Comparison of ENCODE assay signal across 8 cellular contexts in genomic region chr6:13454286-13455221, GRCh38. TPM values are rescaled to one million over a fixed set of nuclear protein-coding genes. Genes with fewer than 3 reads are reported as not detected.
DNase-seq lines count a peak whose midpoint lies in the region; ATAC-seq and TF ChIP-seq lines count a peak whose summit lies in the region.

No MANE protein-coding gene starts in this region.

- no peak overlapping the region for H2AK9ac ChIP-seq in IMR-90 (replicated peaks; ENCODE audit: low read depth, low read length, poor library complexity)

- no peaks in the 10 kb centered on the region for H3K36me3 ChIP-seq in IMR-90 (ENCODE audit: control insufficient read depth, insufficient read depth, low read length)
- H3K36me3 ChIP-seq in naive thymus-derived CD4-positive, alpha-beta T cell (ENCODE audit: control insufficient read depth in 2 of 3, insufficient read depth in 3 of 3, low read length in 3 of 3), result no peaks in the 10 kb centered on the region

- TF ChIP-seq RAD21 in IMR-90 (IDR thresholded peaks at IDR 0.05; ENCODE audit: low read length), result no peak

- peak overlapping the region; percentile 10; the same call in 1 of the 3 replicates for H2BK15ac ChIP-seq in IMR-90 (ENCODE audit: low read depth, low read length)

- H3K4me3 Mint-ChIP-seq in naive thymus-derived CD4-positive, alpha-beta T cell, result peak overlapping the region; percentile 63 to 85 (median 74)
- H3K4me3 Mint-ChIP-seq in stimulated activated naive CD8-positive, alpha-beta T cell treated with anti-CD3 and anti-CD28 coated beads, Interleukin-15, Interleukin-2, amounts not matched to agents 100 ng/mL and 50 ng/mL, for 24 hours, result peak overlapping the region; percentile 76

- H3K4ac ChIP-seq in IMR-90 (ENCODE audit: low read depth, low read length), result peak overlapping the region; percentile 22; the same call in 1 of the 2 replicates

- peaks cover 0 to 2% (median 0%) of the 10 kb centered on the region in 11 donors for H3K9me3 Mint-ChIP-seq in naive thymus-derived CD4-positive, alpha-beta T cell
- no peaks in the 10 kb centered on the region for H3K9me3 Mint-ChIP-seq in stimulated activated naive CD8-positive, alpha-beta T cell treated with anti-CD3 and anti-CD28 coated beads, Interleukin-15, Interleukin-2, amounts not matched to agents 100 ng/mL and 50 ng/mL, for 24 hours

- peaks cover 0 to 7% (median 0%) of the 10 kb centered on the region in 5 donors for H3K36me3 Mint-ChIP-seq in naive thymus-derived CD4-positive, alpha-beta T cell
- H3K36me3 Mint-ChIP-seq in stimulated activated naive CD8-positive, alpha-beta T cell treated with anti-CD3 and anti-CD28 coated beads, Interleukin-15, Interleukin-2, amounts not matched to agents 100 ng/mL and 50 ng/mL, for 24 hours (ENCODE audit: low read depth), result peaks cover 40% of the 10 kb centered on the region

- CTCF ChIA-PET in IMR-90 (lab: Yijun Ruan, JAX), result interaction anchor here (0.6 to 1.1 kb wide), 3 partner anchors 8 to 97 kb away, joined by 3 read pairs; no protein-coding TSS in a partner anchor
- CTCF ChIA-PET in naive thymus-derived CD4-positive, alpha-beta T cell (lab: Charles Lee), result interaction anchor here (0.7 to 4.7 kb wide), 11 partner anchors 14 to 590 kb away, joined by 3 to 28 read pairs (median 3); partner anchors contain the start of genes NOL7 and SIRT5

- no peaks in the 10 kb centered on the region for H4K20me1 ChIP-seq in IMR-90 (ENCODE audit: insufficient read depth, low read length)

- no peak overlapping the region for H3K18ac ChIP-seq in IMR-90 (ENCODE audit: low read depth, low read length)

- H3K27ac ChIP-seq in IMR-90 (ENCODE audit: insufficient read depth, low read length), result no peak overlapping the region
- peak overlapping the region; percentile 16 for H3K27ac ChIP-seq in naive thymus-derived CD4-positive, alpha-beta T cell (ENCODE audit: low read depth, low read length)

- H3K27me3 ChIP-seq in IMR-90 (ENCODE audit: control insufficient read depth, insufficient read depth, low read length), result no peaks in the 10 kb centered on the region
- no peaks in the 10 kb centered on the region for H3K27me3 ChIP-seq in naive thymus-derived CD4-positive, alpha-beta T cell (ENCODE audit: control insufficient read depth in 2 of 2, insufficient read depth in 2 of 2, low read length in 2 of 2)

- H4K91ac ChIP-seq in IMR-90 (ENCODE audit: insufficient read depth, low read depth, low read length), result no peak overlapping the region

- H4K5ac ChIP-seq in IMR-90 (ENCODE audit: low read depth, low read length), result no peak overlapping the region

- peaks cover 15 to 58% (median 28%) of the 10 kb centered on the region in 7 donors for H3K4me1 Mint-ChIP-seq in naive thymus-derived CD4-positive, alpha-beta T cell
- H3K4me1 Mint-ChIP-seq in stimulated activated naive CD8-positive, alpha-beta T cell treated with anti-CD3 and anti-CD28 coated beads, Interleukin-15, Interleukin-2, amounts not matched to agents 100 ng/mL and 50 ng/mL, for 24 hours (ENCODE audit: low read depth), result peaks cover 70% of the 10 kb centered on the region

- no peaks in the 10 kb centered on the region for H3K27me3 Mint-ChIP-seq in naive thymus-derived CD4-positive, alpha-beta T cell
- H3K27me3 Mint-ChIP-seq in stimulated activated naive CD8-positive, alpha-beta T cell treated with anti-CD3 and anti-CD28 coated beads, Interleukin-15, Interleukin-2, amounts not matched to agents 100 ng/mL and 50 ng/mL, for 24 hours, result no peaks in the 10 kb centered on the region

- TF ChIP-seq CTCF in IMR-90 (conservative IDR thresholded peaks at IDR 0.05; ENCODE audit: low read depth, low read length), result no peak

- H3K4me1 ChIP-seq in IMR-90 (ENCODE audit: control insufficient read depth, insufficient read depth, low read length), result peaks cover 15% of the 10 kb centered on the region
- peaks cover 17 to 23% of the 10 kb centered on the region in 2 donors for H3K4me1 ChIP-seq in naive thymus-derived CD4-positive, alpha-beta T cell (ENCODE audit: control insufficient read depth in 2 of 2, insufficient read depth in 2 of 2, low read length in 2 of 2)

- no peak overlapping the region for H3K56ac ChIP-seq in IMR-90 (ENCODE audit: extremely low read depth, insufficient read depth, low read length)

- 67% methylated on average over 3 of the region's 11 CpGs; no CpG with 5 or more reads in 1 of the 2 experiments for WGBS in IMR-90 (ENCODE audit: extremely low coverage in 2 of 2, insufficient read length in 1 of 2), 2 experiments

- TF ChIP-seq POLR2A in GM18505 (IDR thresholded peaks at IDR 0.05; ENCODE audit: borderline replicate concordance, extremely low read depth, insufficient read depth, insufficient read length) (peak; percentile 36), IMR-90 (IDR thresholded peaks at IDR 0.05; ENCODE audit: low read depth, low read length) (no peak)

- no peak overlapping the region for H3K4me2 ChIP-seq in IMR-90 (ENCODE audit: low read depth, low read length)

- BruUV-seq in IMR-90 (replicated peaks; lab: Mats Ljungman, UMichigan), result no TSS peak

- no peak overlapping the region for H3K4me3 ChIP-seq in IMR-90 (ENCODE audit: insufficient read depth, low read depth, low read length)
- peak overlapping the region; percentile 21 for H3K4me3 ChIP-seq in naive thymus-derived CD4-positive, alpha-beta T cell (ENCODE audit: low read length)

- H3K23ac ChIP-seq in IMR-90 (ENCODE audit: low read depth, low read length), result no peak overlapping the region; the same call in 1 of the 2 replicates

- H3K9me3 ChIP-seq in IMR-90 (ENCODE audit: control insufficient read depth, insufficient read depth, low read length), result no peaks in the 10 kb centered on the region
- no peaks in the 10 kb centered on the region for H3K9me3 ChIP-seq in naive thymus-derived CD4-positive, alpha-beta T cell (ENCODE audit: control insufficient read depth in 2 of 3, low read length in 3 of 3)

- dilution Hi-C loops in IMR-90 (cut with HindIII; ENCODE audit: low sequenced_read_pairs, unreplicated experiment), result no loop called here

- H2BK20ac ChIP-seq in IMR-90 (ENCODE audit: low read depth, low read length), result no peak overlapping the region; the same call in 1 of the 2 replicates

- peak overlapping the region; percentile 54; the same call in 1 of the 2 replicates for H2AK5ac ChIP-seq in IMR-90 (ENCODE audit: low read depth, low read length)

- H4K8ac ChIP-seq in IMR-90 (ENCODE audit: low read depth in 2 of 2, low read length in 2 of 2), result 0 out of 4 replicates have a peak overlapping the region, but pooled peaks of 1 of the 2 experiments have one; percentile 0

- H3K27ac Mint-ChIP-seq in naive thymus-derived CD4-positive, alpha-beta T cell, result peak overlapping the region; percentile 66 to 93 (median 84)
- peak overlapping the region; percentile 100 for H3K27ac Mint-ChIP-seq in stimulated activated naive CD8-positive, alpha-beta T cell treated with anti-CD3 and anti-CD28 coated beads, Interleukin-15, Interleukin-2, amounts not matched to agents 100 ng/mL and 50 ng/mL, for 24 hours

- intact Hi-C loops in IMR-90 (cut with micrococcal nuclease), result no loop called here
- intact Hi-C loops in naive thymus-derived CD4-positive, alpha-beta T cell (cut with micrococcal nuclease), result loop anchor here (1.0 to 10.0 kb wide), 14 partner anchors 26 to 612 kb away; partner anchors contain the start of genes NOL7 (in 2 of the 2), GFOD1 (in 1 of the 2) and SIRT5 (in 1 of the 2)

- H2BK5ac ChIP-seq in IMR-90 (ENCODE audit: low read depth, low read length, poor library complexity, severe bottlenecking), result no peak overlapping the region

- in situ Hi-C loops in IMR-90 (cut with MboI; ENCODE audit: low sequenced_read_pairs), result no loop called here

- peaks cover 11% of the 10 kb centered on the region; the same call in 1 of the 2 replicates for H3K9me1 ChIP-seq in IMR-90 (ENCODE audit: insufficient read depth, low read length)

- no peak overlapping the region for H3K9ac ChIP-seq in IMR-90 (ENCODE audit: low read depth, low read length)

- DNase-seq in IMR-90 (peak; percentile 85), NCI-H1694 (lab: John Stamatoyannopoulos, UW) (no peak), NCI-H1436 treated with DMSO at 0.1 percent for 48 hours (lab: John Stamatoyannopoulos, UW) (no peak)
- DNase-seq in activated CD4-positive, alpha-beta T cell treated with anti-CD3 and anti-CD28 coated beads, Interleukin-2, amount 50 U/mL, for 48 hours, result peak; percentile 72 to 81
- DNase-seq in effector CD8-positive, alpha-beta T cell (lab: John Stamatoyannopoulos, UW), result peak; percentile 26
- DNase-seq in naive thymus-derived CD4-positive, alpha-beta T cell, result peak; percentile 27 to 83 (median 59)

- no peak overlapping the region for H2AFZ ChIP-seq in IMR-90 (replicated peaks; ENCODE audit: low read length, poor library complexity)

- H2BK120ac ChIP-seq in IMR-90 (ENCODE audit: low read depth, low read length), result no peak overlapping the region

- POLR2A ChIA-PET in IMR-90 (lab: Charles Lee; ENCODE audit: unreplicated experiment), result no interaction called here
- POLR2A ChIA-PET in naive thymus-derived CD4-positive, alpha-beta T cell (lab: Charles Lee), result interaction anchor here (1.0 kb wide), 1 partner anchor 120 kb away, joined by 3 read pairs; the partner anchor contains the start of gene SIRT5

- H3K14ac ChIP-seq in IMR-90 (replicated peaks; ENCODE audit: low read depth, low read length), result 0 out of 2 replicates have a peak overlapping the region, but pooled peaks have one; percentile 22

- ATAC-seq in GM18505 (IDR thresholded peaks at IDR 0.05; ENCODE audit: unreplicated experiment) (peak; percentile 43), IMR-90 (ENCODE audit: low read depth) (no peak)
- peak; percentile 88 for ATAC-seq in naive thymus-derived CD4-positive, alpha-beta T cell

- H3K79me1 ChIP-seq in IMR-90 (ENCODE audit: low read depth in 1 of 2, low read length in 2 of 2), result peaks cover 3 to 9% of the 10 kb centered on the region in 2 experiments; a peak in 1 of 4 replicates

TF ChIP-seq in IMR-90, 13 proteins besides CTCF, POLR2A, EP300 and RAD21 (continues in another document):
- peak; percentile 45; the same call in 1 of the 2 replicates for TF ChIP-seq RFX5 (IDR thresholded peaks at IDR 0.05; ENCODE audit: low read depth, low read length)
- TF ChIP-seq SMC3 (IDR thresholded peaks at IDR 0.05; ENCODE audit: low read depth, low read length), result no peak
- 0 out of 2 replicates have a peak, but pooled peaks have one; percentile 19 for TF ChIP-seq CEBPB (IDR thresholded peaks at IDR 0.05; ENCODE audit: low read depth, low read length)
- TF ChIP-seq BHLHE40 (IDR thresholded peaks at IDR 0.05; ENCODE audit: low read depth, low read length), result peak; percentile 97
- TF ChIP-seq MAFK (IDR thresholded peaks at IDR 0.05; ENCODE audit: low read depth, low read length), result no peak
- TF ChIP-seq MAZ (IDR thresholded peaks at IDR 0.05; ENCODE audit: borderline replicate concordance, low read depth, low read length), result no peak
- no peak for TF ChIP-seq CHD1 (IDR thresholded peaks at IDR 0.05; ENCODE audit: low read depth, low read length)

RNA-seq across cellular contexts. Expression of gene GFOD1, which starts 32.8 kb away (rescaled TPM):
- total RNA-seq in IMR-90 (2012; rRNA removed), result 3.4 and 3.6 TPM in 2 replicates
- polyA plus RNA-seq in IMR-90 (2012; rRNA removed), result 1.8 and 2.2 TPM in 2 replicates
- polyA plus RNA-seq in IMR-90 (2012; cell fraction: cytosol; rRNA removed), result 0.78 and 1.7 TPM in 2 replicates
- polyA plus RNA-seq in IMR-90 (2012; cell fraction: nucleus; rRNA removed; ENCODE audit: low replicate concordance), result 3.5 and 3.9 TPM in 2 replicates
- total RNA-seq in naive thymus-derived CD4-positive, alpha-beta T cell, result 10 to 100 TPM in 1 of 5 experiments, 1 to 10 TPM in 2, under 1 TPM in 2; 0.73 to 10.8 (median 2.0) TPM
- polyA plus RNA-seq in naive thymus-derived CD4-positive, alpha-beta T cell, result under 1 TPM in 1 of 2 donors, not detected in 1; 0.24 TPM

Comparison
In these comparisons a context has a peak if more than half of its experiments do, and no peak if none do; other contexts are left out.
1. DNase-seq: peak in IMR-90 (single experiment), activated CD4-positive, alpha-beta T cell treated with anti-CD3 and anti-CD28 coated beads, Interleukin-2, amount 50 U/mL, for 48 hours (2 of 2), effector CD8-positive, alpha-beta T cell (single experiment) and naive thymus-derived CD4-positive, alpha-beta T cell (9 of 9); none in NCI-H1694 (single experiment) and NCI-H1436 treated with DMSO at 0.1 percent for 48 hours (single experiment).